8 cellular contexts compared by ENCODE assay signal in genomic region chr6:18122128-18123093, GRCh38.
DNase-seq lines count a peak whose midpoint lies in the region; ATAC-seq lines count a peak whose summit lies in the region.

NHLRC1 (minus strand) TSS chr6:18122677; CDS start chr6:18122606, 71 bp downstream.

- H3K9me3 Mint-ChIP-seq in effector memory CD8-positive, alpha-beta T cell, result no peaks in the 10 kb centered on the region
- H3K9me3 Mint-ChIP-seq in memory B cell, result no peaks in the 10 kb centered on the region

- no peaks in the 10 kb centered on the region for H3K36me3 Mint-ChIP-seq in effector memory CD8-positive, alpha-beta T cell (ENCODE audit: insufficient read depth)
- no peaks in the 10 kb centered on the region for H3K36me3 Mint-ChIP-seq in memory B cell

- ATAC-seq in GM18520 (IDR thresholded peaks at IDR 0.05; ENCODE audit: unreplicated experiment) (peak; percentile 97), HG03039 (IDR thresholded peaks at IDR 0.05; ENCODE audit: unreplicated experiment) (peak; percentile 94), memory B cell (ENCODE audit: low read depth) (peak; percentile 98)
- ATAC-seq in effector memory CD8-positive, alpha-beta T cell (replicated peaks), result peak; percentile 98

- H3K4me1 Mint-ChIP-seq in effector memory CD8-positive, alpha-beta T cell (ENCODE audit: low read depth in 2 of 2), result peaks cover 4 to 5% of the 10 kb centered on the region in 2 donors
- peaks cover 8% of the 10 kb centered on the region for H3K4me1 Mint-ChIP-seq in memory B cell

- peak within 1 kb of the TSS; percentile 68 to 85 for H3K27ac Mint-ChIP-seq in effector memory CD8-positive, alpha-beta T cell
- H3K27ac Mint-ChIP-seq in memory B cell, result peak within 1 kb of the TSS; percentile 88

- H3K4me3 Mint-ChIP-seq in effector memory CD8-positive, alpha-beta T cell, result peak within 1 kb of the TSS; percentile 87 to 89
- peak within 1 kb of the TSS; percentile 93 for H3K4me3 Mint-ChIP-seq in memory B cell

- peak; percentile 92 for DNase-seq in NCI-H345 (lab: John Stamatoyannopoulos, UW)
- DNase-seq in activated CD8-positive, alpha-beta memory T cell treated with anti-CD3 and anti-CD28 coated beads for 48 hours (ENCODE audit: low read depth in 2 of 3, low spot score in 2 of 3), result peak; percentile 55 to 63 (median 61)
- DNase-seq in effector memory CD8-positive, alpha-beta T cell, result peak; percentile 59 to 63 (median 60)
- peak; percentile 62 to 72 for DNase-seq in memory B cell (ENCODE audit: low spot score in 2 of 2)
- peak; percentile 35 to 52 (median 50) for DNase-seq in stimulated activated CD4-positive, alpha-beta T cell treated with anti-CD3 and anti-CD28 coated beads, TNF-alpha, amount 100 ng/mL, for 4 hours (ENCODE audit: low read depth in 3 of 3)
- DNase-seq in AML-193 (lab: John Stamatoyannopoulos, UW), result no peak

- H3K27me3 Mint-ChIP-seq in effector memory CD8-positive, alpha-beta T cell, result peaks cover 10 to 13% of the 10 kb centered on the region in 2 donors
- H3K27me3 Mint-ChIP-seq in memory B cell, result peaks cover 2% of the 10 kb centered on the region

Comparison
In these comparisons a context has a peak if more than half of its experiments do, and no peak if none do; other contexts are left out.
1. DNase-seq: peak in NCI-H345 (single experiment), activated CD8-positive, alpha-beta memory T cell treated with anti-CD3 and anti-CD28 coated beads for 48 hours (3 of 3), effector memory CD8-positive, alpha-beta T cell (3 of 3), memory B cell (2 of 2) and stimulated activated CD4-positive, alpha-beta T cell treated with anti-CD3 and anti-CD28 coated beads, TNF-alpha, amount 100 ng/mL, for 4 hours (3 of 3); none in AML-193 (0 of 2).
2. Peak in every context shown above with its lines, with median percentiles within 50 percentile points of each other: ATAC-seq.